Comparison of ENCODE assay signal across 1 cellular context in the genomic region with DNA sequence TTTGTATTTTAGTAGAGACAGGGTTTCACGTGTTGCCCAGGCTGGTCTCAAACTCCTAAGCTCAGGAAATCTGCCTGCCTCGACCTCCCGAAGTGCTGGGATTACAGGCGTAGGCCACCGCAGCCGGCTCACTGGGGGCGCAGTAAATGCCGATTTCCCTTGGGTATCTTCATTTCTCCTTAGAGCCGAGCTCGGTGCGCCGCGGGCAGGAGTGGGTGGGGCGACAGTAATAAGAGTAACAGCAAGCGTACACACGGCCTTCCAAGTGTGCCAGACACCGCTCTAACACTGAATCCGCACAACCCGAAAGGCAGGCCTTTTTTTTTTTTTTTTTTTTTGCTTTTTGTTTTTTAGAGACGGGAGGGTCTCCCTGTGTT.
TF ChIP-seq lines count a peak whose summit lies in the region.

No MANE protein-coding gene starts in this region.

TF ChIP-seq in A549, 52 proteins besides CTCF, POLR2A, EP300 and RAD21 (continued from another document):
- TF ChIP-seq PHF8 (IDR thresholded peaks at IDR 0.05; ENCODE audit: borderline replicate concordance, low read depth) = no peak
